In the genomic region with DNA sequence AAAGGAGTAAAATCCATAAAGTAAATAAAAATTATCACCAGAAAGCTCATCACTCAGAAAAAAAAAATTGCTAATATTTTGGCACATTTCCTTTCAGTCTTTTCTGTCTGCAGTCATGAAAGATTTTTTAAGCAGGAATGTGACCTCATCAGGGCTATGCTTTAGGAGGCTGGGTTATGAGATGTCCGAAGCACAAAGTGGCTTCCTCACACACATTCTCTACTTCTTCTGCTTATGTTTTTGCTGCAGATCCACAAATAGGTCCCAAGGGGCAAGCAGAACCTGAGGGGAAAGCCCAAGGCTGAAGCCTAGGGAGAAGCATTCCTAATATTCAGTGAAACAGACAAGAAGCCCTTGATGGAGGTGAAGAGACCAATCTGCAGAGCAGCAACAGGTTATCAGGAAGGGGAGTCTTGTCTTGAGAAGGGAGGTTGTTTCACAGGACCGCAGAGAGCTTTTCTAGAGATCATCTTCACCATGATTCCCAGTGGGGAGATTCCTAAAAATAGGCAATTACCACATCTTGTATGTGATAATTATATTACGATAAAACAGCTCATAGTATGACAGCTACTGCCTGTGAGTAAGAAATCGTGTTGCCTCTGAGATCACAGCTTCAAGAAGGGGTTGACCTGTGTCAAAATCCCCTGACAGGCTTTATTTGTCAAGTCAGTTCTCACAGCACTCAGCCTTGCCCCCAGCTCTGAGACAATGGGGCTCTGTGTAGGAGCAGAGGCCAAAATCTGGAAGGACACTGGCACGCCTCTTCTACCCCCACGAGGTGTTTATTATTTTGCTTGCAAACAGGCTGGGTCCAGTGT, we compare ENCODE assay signal across 1 cellular context.
TF ChIP-seq lines count a peak whose summit lies in the region.

No MANE protein-coding gene starts in this region.

TF ChIP-seq in SK-N-SH, 30 proteins besides CTCF, POLR2A, EP300 and RAD21:
- TF ChIP-seq, protein P1, sequence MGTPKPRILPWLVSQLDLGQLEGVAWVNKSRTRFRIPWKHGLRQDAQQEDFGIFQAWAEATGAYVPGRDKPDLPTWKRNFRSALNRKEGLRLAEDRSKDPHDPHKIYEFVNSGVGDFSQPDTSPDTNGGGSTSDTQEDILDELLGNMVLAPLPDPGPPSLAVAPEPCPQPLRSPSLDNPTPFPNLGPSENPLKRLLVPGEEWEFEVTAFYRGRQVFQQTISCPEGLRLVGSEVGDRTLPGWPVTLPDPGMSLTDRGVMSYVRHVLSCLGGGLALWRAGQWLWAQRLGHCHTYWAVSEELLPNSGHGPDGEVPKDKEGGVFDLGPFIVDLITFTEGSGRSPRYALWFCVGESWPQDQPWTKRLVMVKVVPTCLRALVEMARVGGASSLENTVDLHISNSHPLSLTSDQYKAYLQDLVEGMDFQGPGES (IDR thresholded peaks at IDR 0.05; ENCODE audit: low read depth, low read length), result no peak
- TF ChIP-seq TEAD4 (IDR thresholded peaks at IDR 0.05; ENCODE audit: borderline replicate concordance, insufficient read depth) (no peak), JUND (IDR thresholded peaks at IDR 0.05) (no peak), RCOR1 (IDR thresholded peaks at IDR 0.05; ENCODE audit: low read length) (no peak), TAF1 (IDR thresholded peaks at IDR 0.05; ENCODE audit: borderline replicate concordance, low read depth, low read length) (no peak), ELF1 (IDR thresholded peaks at IDR 0.05) (no peak), YY1 (IDR thresholded peaks at IDR 0.05; ENCODE audit: low read depth) (no peak), CHD2 (IDR thresholded peaks at IDR 0.05; ENCODE audit: low read length, partially characterized antibody) (no peak), EZH2phosphoT487 (IDR thresholded peaks at IDR 0.05; ENCODE audit: borderline replicate concordance, low read depth) (no peak), SIN3A (IDR thresholded peaks at IDR 0.05; ENCODE audit: borderline replicate concordance, low read depth, low read length) (no peak), NRF1 (IDR thresholded peaks at IDR 0.05; ENCODE audit: low read depth, low read length) (no peak), FOXJ3 (CRISPR knock-in tag; IDR thresholded peaks at IDR 0.05) (no peak), GABPA (IDR thresholded peaks at IDR 0.05; ENCODE audit: low read depth) (no peak), FOSL2 (IDR thresholded peaks at IDR 0.05; ENCODE audit: borderline replicate concordance, low read depth) (no peak), NFIC (IDR thresholded peaks at IDR 0.05; ENCODE audit: borderline replicate concordance) (no peak), MEF2A (IDR thresholded peaks at IDR 0.05; ENCODE audit: borderline replicate concordance, low read depth) (no peak)
- TF ChIP-seq, protein P2, sequence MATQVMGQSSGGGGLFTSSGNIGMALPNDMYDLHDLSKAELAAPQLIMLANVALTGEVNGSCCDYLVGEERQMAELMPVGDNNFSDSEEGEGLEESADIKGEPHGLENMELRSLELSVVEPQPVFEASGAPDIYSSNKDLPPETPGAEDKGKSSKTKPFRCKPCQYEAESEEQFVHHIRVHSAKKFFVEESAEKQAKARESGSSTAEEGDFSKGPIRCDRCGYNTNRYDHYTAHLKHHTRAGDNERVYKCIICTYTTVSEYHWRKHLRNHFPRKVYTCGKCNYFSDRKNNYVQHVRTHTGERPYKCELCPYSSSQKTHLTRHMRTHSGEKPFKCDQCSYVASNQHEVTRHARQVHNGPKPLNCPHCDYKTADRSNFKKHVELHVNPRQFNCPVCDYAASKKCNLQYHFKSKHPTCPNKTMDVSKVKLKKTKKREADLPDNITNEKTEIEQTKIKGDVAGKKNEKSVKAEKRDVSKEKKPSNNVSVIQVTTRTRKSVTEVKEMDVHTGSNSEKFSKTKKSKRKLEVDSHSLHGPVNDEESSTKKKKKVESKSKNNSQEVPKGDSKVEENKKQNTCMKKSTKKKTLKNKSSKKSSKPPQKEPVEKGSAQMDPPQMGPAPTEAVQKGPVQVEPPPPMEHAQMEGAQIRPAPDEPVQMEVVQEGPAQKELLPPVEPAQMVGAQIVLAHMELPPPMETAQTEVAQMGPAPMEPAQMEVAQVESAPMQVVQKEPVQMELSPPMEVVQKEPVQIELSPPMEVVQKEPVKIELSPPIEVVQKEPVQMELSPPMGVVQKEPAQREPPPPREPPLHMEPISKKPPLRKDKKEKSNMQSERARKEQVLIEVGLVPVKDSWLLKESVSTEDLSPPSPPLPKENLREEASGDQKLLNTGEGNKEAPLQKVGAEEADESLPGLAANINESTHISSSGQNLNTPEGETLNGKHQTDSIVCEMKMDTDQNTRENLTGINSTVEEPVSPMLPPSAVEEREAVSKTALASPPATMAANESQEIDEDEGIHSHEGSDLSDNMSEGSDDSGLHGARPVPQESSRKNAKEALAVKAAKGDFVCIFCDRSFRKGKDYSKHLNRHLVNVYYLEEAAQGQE (IDR thresholded peaks at IDR 0.05; ENCODE audit: low read depth, low read length), result no peak
- TF ChIP-seq, protein P3, sequence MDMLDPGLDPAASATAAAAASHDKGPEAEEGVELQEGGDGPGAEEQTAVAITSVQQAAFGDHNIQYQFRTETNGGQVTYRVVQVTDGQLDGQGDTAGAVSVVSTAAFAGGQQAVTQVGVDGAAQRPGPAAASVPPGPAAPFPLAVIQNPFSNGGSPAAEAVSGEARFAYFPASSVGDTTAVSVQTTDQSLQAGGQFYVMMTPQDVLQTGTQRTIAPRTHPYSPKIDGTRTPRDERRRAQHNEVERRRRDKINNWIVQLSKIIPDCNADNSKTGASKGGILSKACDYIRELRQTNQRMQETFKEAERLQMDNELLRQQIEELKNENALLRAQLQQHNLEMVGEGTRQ (IDR thresholded peaks at IDR 0.05; ENCODE audit: borderline replicate concordance, low read depth, low read length), result no peak
- TF ChIP-seq, protein P4, sequence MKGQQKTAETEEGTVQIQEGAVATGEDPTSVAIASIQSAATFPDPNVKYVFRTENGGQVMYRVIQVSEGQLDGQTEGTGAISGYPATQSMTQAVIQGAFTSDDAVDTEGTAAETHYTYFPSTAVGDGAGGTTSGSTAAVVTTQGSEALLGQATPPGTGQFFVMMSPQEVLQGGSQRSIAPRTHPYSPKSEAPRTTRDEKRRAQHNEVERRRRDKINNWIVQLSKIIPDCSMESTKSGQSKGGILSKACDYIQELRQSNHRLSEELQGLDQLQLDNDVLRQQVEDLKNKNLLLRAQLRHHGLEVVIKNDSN (IDR thresholded peaks at IDR 0.05; ENCODE audit: borderline replicate concordance, low read depth), result no peak
- TF ChIP-seq, protein P5, sequence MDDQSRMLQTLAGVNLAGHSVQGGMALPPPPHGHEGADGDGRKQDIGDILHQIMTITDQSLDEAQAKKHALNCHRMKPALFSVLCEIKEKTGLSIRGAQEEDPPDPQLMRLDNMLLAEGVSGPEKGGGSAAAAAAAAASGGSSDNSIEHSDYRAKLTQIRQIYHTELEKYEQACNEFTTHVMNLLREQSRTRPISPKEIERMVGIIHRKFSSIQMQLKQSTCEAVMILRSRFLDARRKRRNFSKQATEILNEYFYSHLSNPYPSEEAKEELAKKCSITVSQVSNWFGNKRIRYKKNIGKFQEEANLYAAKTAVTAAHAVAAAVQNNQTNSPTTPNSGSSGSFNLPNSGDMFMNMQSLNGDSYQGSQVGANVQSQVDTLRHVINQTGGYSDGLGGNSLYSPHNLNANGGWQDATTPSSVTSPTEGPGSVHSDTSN (IDR thresholded peaks at IDR 0.05), result no peak
